In the genomic region with DNA sequence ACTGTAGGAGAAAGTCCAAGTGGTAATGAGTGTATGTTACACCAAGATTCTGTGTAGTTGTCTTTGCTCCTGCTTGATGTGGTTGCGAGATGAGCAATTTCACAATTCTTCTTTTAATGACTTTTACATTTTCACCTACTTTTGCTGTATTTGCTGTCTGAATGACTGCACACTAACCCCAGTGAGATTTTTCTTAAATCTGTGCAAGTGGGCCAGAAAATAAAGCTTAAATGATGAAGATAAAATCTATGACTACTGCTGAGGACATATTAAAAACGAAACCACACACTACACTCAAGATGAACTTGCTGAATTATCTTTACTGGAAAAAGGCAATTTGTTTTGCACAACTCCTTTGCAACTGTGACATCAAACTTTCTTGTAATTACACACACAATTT, we compare ENCODE assay signal across 27 cellular contexts. TPM values are rescaled to one million over a fixed set of nuclear protein-coding genes. Genes with fewer than 3 reads are reported as not detected.
DNase-seq lines count a peak whose midpoint lies in the region; ATAC-seq lines count a peak whose summit lies in the region.
"Had no signal": no experiment of that assay in that cellular context is flagged by ENCODE, and none has a peak within 500 bp of the region (broad histone marks: within the 10 kb centered on the region; RNA-seq: fewer than 3 reads in every experiment).

No MANE protein-coding gene starts in this region.

- H3K9me3 Mint-ChIP-seq in stimulated activated naive CD8-positive, alpha-beta T cell treated with anti-CD3 and anti-CD28 coated beads, Interleukin-15, amount 100 ng/mL, for 72 hours, result no peaks in the 10 kb centered on the region
- peaks cover 4% of the 10 kb centered on the region for H3K9me3 Mint-ChIP-seq in activated T-helper 1 cell treated with anti-CD3 and anti-CD28 coated beads, Interleukin-12 subunit alpha, Interleukin-12 subunit beta, Interleukin-2, Interleukin-4 antibody, amounts not matched to agents 30 ng/mL and 10 ng/mL and 1 ng/mL, durations not matched to agents 14 hours and 24 hours and 36 hours
- H3K9me3 Mint-ChIP-seq: immature natural killer cell had no signal

- peak; percentile 53 for ATAC-seq in stimulated activated naive CD8-positive, alpha-beta T cell treated with anti-CD3 and anti-CD28 coated beads, Interleukin-15, amount 100 ng/mL, for 72 hours
- ATAC-seq in stimulated activated naive CD8-positive, alpha-beta T cell treated with anti-CD3 and anti-CD28 coated beads, Interleukin-15, Interleukin-2, amounts not matched to agents 100 U/mL and 50 U/mL, for 24 hours, result no peak
- ATAC-seq: gastroesophageal sphincter; left lung; naive thymus-derived CD4-positive, alpha-beta T cell had no signal

- no peaks in the 10 kb centered on the region for H3K27me3 Mint-ChIP-seq in stimulated activated naive CD8-positive, alpha-beta T cell treated with anti-CD3 and anti-CD28 coated beads, Interleukin-15, amount 100 ng/mL, for 72 hours
- H3K27me3 Mint-ChIP-seq in activated T-helper 1 cell treated with anti-CD3 and anti-CD28 coated beads, Interleukin-12 subunit alpha, Interleukin-12 subunit beta, Interleukin-2, Interleukin-4 antibody, amounts not matched to agents 30 ng/mL and 10 ng/mL and 1 ng/mL, durations not matched to agents 14 hours and 24 hours and 36 hours (ENCODE audit: insufficient read depth), result no peaks in the 10 kb centered on the region

- intact Hi-C loops in activated T-helper 1 cell treated with anti-CD3 and anti-CD28 coated beads, Interleukin-12 subunit alpha, Interleukin-12 subunit beta, Interleukin-2, Interleukin-4 antibody, amounts not matched to agents 30 ng/mL and 10 ng/mL and 1 ng/mL, durations not matched to agents 14 hours and 24 hours and 36 hours (cut with micrococcal nuclease), result loop anchor here (2.0 kb wide), 2 partner anchors 60 to 454 kb away; no protein-coding TSS in a partner anchor
- intact Hi-C loops in posterior vena cava (cut with DNase I), result no loop called here

- H3K4me1 ChIP-seq in SJCRH30, result no peaks in the 10 kb centered on the region
- H3K4me1 ChIP-seq: HAP-1, left lung had no signal

- H3K4me3 ChIP-seq in SJCRH30, result no peak overlapping the region
- H3K4me3 ChIP-seq: BLaER1, cardiac muscle cell, esophagus squamous epithelium, gastroesophageal sphincter, HAP-1, left lung, skin epidermis had no signal

- peak; percentile 6 for DNase-seq in activated CD4-positive, alpha-beta T cell treated with anti-CD3 and anti-CD28 coated beads for 48 hours
- DNase-seq in activated CD4-positive, alpha-beta T cell treated with anti-CD3 and anti-CD28 coated beads for 1 hour, result no peak
- no peak for DNase-seq in stimulated activated naive CD8-positive, alpha-beta T cell treated with anti-CD3 and anti-CD28 coated beads, Interleukin-15, amount 100 ng/mL, for 72 hours
- DNase-seq in stimulated activated naive CD8-positive, alpha-beta T cell treated with anti-CD3 and anti-CD28 coated beads, Interleukin-15, Interleukin-2, amounts not matched to agents 100 U/mL and 50 U/mL, for 24 hours, result no peak
- no peak for DNase-seq in activated T-helper 1 cell treated with anti-CD3 and anti-CD28 coated beads, Interleukin-12 subunit alpha, Interleukin-12 subunit beta, Interleukin-2, Interleukin-4 antibody, amounts not matched to agents 30 ng/mL and 10 ng/mL and 1 ng/mL, durations not matched to agents 14 hours and 24 hours and 36 hours (ENCODE audit: low spot score)
- DNase-seq in H4 (ENCODE audit: low spot score), result no peak
- no peak for DNase-seq in posterior vena cava (ENCODE audit: low spot score)
- no peak for DNase-seq in SJCRH30
- DNase-seq: ACHN; activated gamma-delta T cell treated with Interleukin-2 at 50 U/mL for 16 hours; aorta; endodermal cell; esophagus squamous epithelium; hippocampal formation; immature natural killer cell; left lung; naive thymus-derived CD4-positive, alpha-beta T cell; NCI-H1048; NCI-H187 treated with DMSO at 0.1 percent for 48 hours; NCI-H526; stimulated activated CD4-positive, alpha-beta T cell treated with anti-CD3 and anti-CD28 coated beads, Interleukin-1b, Interleukin-23, amount 100 ng/mL, for 48 hours had no signal

- no peaks in the 10 kb centered on the region for H3K36me3 ChIP-seq in SJCRH30
- H3K36me3 ChIP-seq: cardiac muscle cell, esophagus squamous epithelium, gastroesophageal sphincter, left lung had no signal

- H3K4me1 Mint-ChIP-seq in stimulated activated naive CD8-positive, alpha-beta T cell treated with anti-CD3 and anti-CD28 coated beads, Interleukin-15, amount 100 ng/mL, for 72 hours, result peaks cover 25% of the 10 kb centered on the region
- peaks cover 43% of the 10 kb centered on the region for H3K4me1 Mint-ChIP-seq in activated T-helper 1 cell treated with anti-CD3 and anti-CD28 coated beads, Interleukin-12 subunit alpha, Interleukin-12 subunit beta, Interleukin-2, Interleukin-4 antibody, amounts not matched to agents 30 ng/mL and 10 ng/mL and 1 ng/mL, durations not matched to agents 14 hours and 24 hours and 36 hours (ENCODE audit: low read depth)

- H3K27ac ChIP-seq in SJCRH30, result no peak overlapping the region
- H3K27ac ChIP-seq: BLaER1, cardiac muscle cell, esophagus squamous epithelium, gastroesophageal sphincter, left lung, skin epidermis, VCaP had no signal

- no peak overlapping the region for H3K27ac Mint-ChIP-seq in stimulated activated naive CD8-positive, alpha-beta T cell treated with anti-CD3 and anti-CD28 coated beads, Interleukin-15, amount 100 ng/mL, for 72 hours
- H3K27ac Mint-ChIP-seq in activated T-helper 1 cell treated with anti-CD3 and anti-CD28 coated beads, Interleukin-12 subunit alpha, Interleukin-12 subunit beta, Interleukin-2, Interleukin-4 antibody, amounts not matched to agents 30 ng/mL and 10 ng/mL and 1 ng/mL, durations not matched to agents 14 hours and 24 hours and 36 hours, result peak overlapping the region; percentile 77
- H3K27ac Mint-ChIP-seq: endodermal cell had no signal

- H3K4me3 Mint-ChIP-seq in stimulated activated naive CD8-positive, alpha-beta T cell treated with anti-CD3 and anti-CD28 coated beads, Interleukin-15, amount 100 ng/mL, for 72 hours, result peak overlapping the region in 1 of 2 donors; percentile 6
- H3K4me3 Mint-ChIP-seq in activated T-helper 1 cell treated with anti-CD3 and anti-CD28 coated beads, Interleukin-12 subunit alpha, Interleukin-12 subunit beta, Interleukin-2, Interleukin-4 antibody, amounts not matched to agents 30 ng/mL and 10 ng/mL and 1 ng/mL, durations not matched to agents 14 hours and 24 hours and 36 hours, result peak overlapping the region; percentile 13
- H3K4me3 Mint-ChIP-seq: endodermal cell, immature natural killer cell had no signal

- H3K27me3 ChIP-seq in SJCRH30, result no peaks in the 10 kb centered on the region
- H3K27me3 ChIP-seq: BLaER1, cardiac muscle cell, esophagus squamous epithelium, gastroesophageal sphincter, left lung had no signal

- no peaks in the 10 kb centered on the region for H3K9me3 ChIP-seq in SJCRH30 (replicated peaks)
- H3K9me3 ChIP-seq: BLaER1, esophagus squamous epithelium, gastroesophageal sphincter, HAP-1, left lung had no signal

- peaks cover 12% of the 10 kb centered on the region for H3K36me3 Mint-ChIP-seq in activated T-helper 1 cell treated with anti-CD3 and anti-CD28 coated beads, Interleukin-12 subunit alpha, Interleukin-12 subunit beta, Interleukin-2, Interleukin-4 antibody, amounts not matched to agents 30 ng/mL and 10 ng/mL and 1 ng/mL, durations not matched to agents 14 hours and 24 hours and 36 hours (ENCODE audit: low read depth)

RNA-seq across cellular contexts. Expression of a gene that starts 4.1 kb away (rescaled TPM):
- 34.6 and 34.7 TPM in 2 replicates for total RNA-seq in activated T-helper 1 cell treated with anti-CD3 and anti-CD28 coated beads, Interleukin-12 subunit alpha, Interleukin-12 subunit beta, Interleukin-2, Interleukin-4 antibody, amounts not matched to agents 30 ng/mL and 10 ng/mL and 1 ng/mL, durations not matched to agents 14 hours and 24 hours and 36 hours
- 17.9 and 21.5 TPM in 2 replicates for total RNA-seq in H4 (2014; rRNA removed; shearing (Covaris generic))
- 10 to 100 TPM; 13.6 to 16.9 TPM for total RNA-seq in posterior vena cava
- 23.4 and 27.6 TPM in 2 replicates for total RNA-seq in SJCRH30 (2014; rRNA removed; shearing (Covaris generic))
